In genomic region chr13:44293908-44294735, GRCh38 we compare ENCODE assay signal across 13 cellular contexts.
DNase-seq lines count a peak whose midpoint lies in the region; ATAC-seq and TF ChIP-seq lines count a peak whose summit lies in the region.
"Had no signal": no experiment of that assay in that cellular context is flagged by ENCODE, and none has a peak within 500 bp of the region (broad histone marks: within the 10 kb centered on the region; RNA-seq: fewer than 3 reads in every experiment).

No MANE protein-coding gene starts in this region.

- TF ChIP-seq CTCF in foreskin keratinocyte (conservative IDR thresholded peaks at IDR 0.05) (no peak), GM10266 (IDR thresholded peaks at IDR 0.05; ENCODE audit: control insufficient read depth, insufficient read depth, low read depth, missing control alignments) (no peak)

- H3K4me1 ChIP-seq in adipocyte (ENCODE audit: control insufficient read depth, insufficient read depth, low read length) (peaks cover 13% of the 10 kb centered on the region), foreskin keratinocyte (peaks cover 11% of the 10 kb centered on the region)
- H3K4me1 ChIP-seq: SJCRH30 had no signal

- intact Hi-C loops in activated CD4-positive, alpha-beta T cell treated with anti-CD3 and anti-CD28 coated beads for 36 hours (cut with DNase I, micrococcal nuclease) = loop anchor here (1.0 to 2.0 kb wide), 2 partner anchors 19 to 35 kb away; no protein-coding TSS in a partner anchor

- H3K27ac Mint-ChIP-seq in activated CD4-positive, alpha-beta T cell treated with anti-CD3 and anti-CD28 coated beads for 36 hours = peak overlapping the region; percentile 49
- peak overlapping the region; percentile 37 for H3K27ac Mint-ChIP-seq in stimulated activated effector memory CD8-positive, alpha-beta T cell treated with anti-CD3 and anti-CD28 coated beads, Interleukin-12 subunit alpha, Interleukin-12 subunit beta, amount 100 ng/mL, for 72 hours

- peaks cover 21% of the 10 kb centered on the region for H3K27me3 Mint-ChIP-seq in activated CD4-positive, alpha-beta T cell treated with anti-CD3 and anti-CD28 coated beads for 36 hours

- ATAC-seq in activated CD4-positive, alpha-beta T cell treated with anti-CD3 and anti-CD28 coated beads for 36 hours = peak; percentile 94
- peak; percentile 61 for ATAC-seq in foreskin keratinocyte
- peak; percentile 88 for ATAC-seq in stimulated activated effector memory CD8-positive, alpha-beta T cell treated with anti-CD3 and anti-CD28 coated beads, Interleukin-12 subunit alpha, Interleukin-12 subunit beta, amount 100 ng/mL, for 72 hours
- no peak for ATAC-seq in GM21515 (IDR thresholded peaks at IDR 0.05; ENCODE audit: unreplicated experiment)

- no peak overlapping the region for H3K9ac ChIP-seq in adipocyte (ENCODE audit: low read length)

- H3K36me3 ChIP-seq in adipocyte (ENCODE audit: control insufficient read depth, insufficient read depth, low read length, severe bottlenecking) = no peaks in the 10 kb centered on the region
- H3K36me3 ChIP-seq: SJCRH30 had no signal

- CTCF ChIA-PET in activated CD4-positive, alpha-beta T cell treated with anti-CD3 and anti-CD28 coated beads for 36 hours (lab: Charles Lee) = no interaction called here

- no peak overlapping the region for H3K4me3 Mint-ChIP-seq in activated CD4-positive, alpha-beta T cell treated with anti-CD3 and anti-CD28 coated beads for 36 hours
- peak overlapping the region; percentile 14 for H3K4me3 Mint-ChIP-seq in stimulated activated effector memory CD8-positive, alpha-beta T cell treated with anti-CD3 and anti-CD28 coated beads, Interleukin-12 subunit alpha, Interleukin-12 subunit beta, amount 100 ng/mL, for 72 hours

- no peaks in the 10 kb centered on the region for H3K9me3 Mint-ChIP-seq in activated CD4-positive, alpha-beta T cell treated with anti-CD3 and anti-CD28 coated beads for 36 hours (ENCODE audit: low read depth)
- no peaks in the 10 kb centered on the region for H3K9me3 Mint-ChIP-seq in stimulated activated effector memory CD8-positive, alpha-beta T cell treated with anti-CD3 and anti-CD28 coated beads, Interleukin-12 subunit alpha, Interleukin-12 subunit beta, amount 100 ng/mL, for 72 hours

- no peak overlapping the region for H3K4me3 ChIP-seq in adipocyte (ENCODE audit: low read length)
- H3K4me3 ChIP-seq: SJCRH30 had no signal

- H3K36me3 Mint-ChIP-seq in activated CD4-positive, alpha-beta T cell treated with anti-CD3 and anti-CD28 coated beads for 36 hours (ENCODE audit: low read depth) = no peaks in the 10 kb centered on the region
- H3K36me3 Mint-ChIP-seq in stimulated activated effector memory CD8-positive, alpha-beta T cell treated with anti-CD3 and anti-CD28 coated beads, Interleukin-12 subunit alpha, Interleukin-12 subunit beta, amount 100 ng/mL, for 72 hours = no peaks in the 10 kb centered on the region

- peaks cover 6% of the 10 kb centered on the region for H3K9me3 ChIP-seq in adipocyte (ENCODE audit: control insufficient read depth, low read length)
- H3K9me3 ChIP-seq: SJCRH30 had no signal

- no peak for DNase-seq in activated CD4-positive, alpha-beta T cell treated with anti-CD3 and anti-CD28 coated beads for 36 hours
- DNase-seq in activated CD4-positive, alpha-beta T cell treated with anti-CD3 and anti-CD28 coated beads for 48 hours = no peak
- DNase-seq in adipocyte (ENCODE audit: low read depth) (peak; percentile 72), foreskin keratinocyte (peak in 1 of 2 donors; percentile 54), GM10266 (ENCODE audit: extremely low spot score) (no peak), NCI-H187 treated with DMSO at 0.1 percent for 48 hours (lab: John Stamatoyannopoulos, UW) (no peak)
- DNase-seq in stimulated activated effector memory CD8-positive, alpha-beta T cell treated with anti-CD3 and anti-CD28 coated beads, Interleukin-12 subunit alpha, Interleukin-12 subunit beta, amount 100 ng/mL, for 72 hours (ENCODE audit: low spot score in 2 of 2) = no peak
- DNase-seq: effector CD8-positive, alpha-beta T cell; kidney; NCI-H2227 treated with DMSO at 0.1 percent for 48 hours; retina; SJCRH30 had no signal

- peaks cover 27% of the 10 kb centered on the region for H3K4me1 Mint-ChIP-seq in activated CD4-positive, alpha-beta T cell treated with anti-CD3 and anti-CD28 coated beads for 36 hours
- peaks cover 26% of the 10 kb centered on the region for H3K4me1 Mint-ChIP-seq in stimulated activated effector memory CD8-positive, alpha-beta T cell treated with anti-CD3 and anti-CD28 coated beads, Interleukin-12 subunit alpha, Interleukin-12 subunit beta, amount 100 ng/mL, for 72 hours

- H3K27me3 ChIP-seq in adipocyte (replicated peaks; ENCODE audit: control insufficient read depth, insufficient read depth, low read length) (no peaks in the 10 kb centered on the region), foreskin keratinocyte (no peaks in the 10 kb centered on the region)
- H3K27me3 ChIP-seq: SJCRH30 had no signal

- POLR2A ChIA-PET in activated CD4-positive, alpha-beta T cell treated with anti-CD3 and anti-CD28 coated beads for 36 hours (lab: Charles Lee) = no interaction called here

- H3K27ac ChIP-seq in foreskin keratinocyte = peak overlapping the region; percentile 16
- H3K27ac ChIP-seq: SJCRH30 had no signal
